Comparison of ENCODE assay signal across 4 cellular contexts in genomic region chr6:123587407-123587806, GRCh38. TPM values are rescaled to one million over a fixed set of nuclear protein-coding genes. Genes with fewer than 3 reads are reported as not detected.
"Had no signal": no experiment of that assay in that cellular context is flagged by ENCODE, and none has a peak within 500 bp of the region (broad histone marks: within the 10 kb centered on the region; RNA-seq: fewer than 3 reads in every experiment).

No MANE protein-coding gene starts in this region.

RNA-seq across cellular contexts. Expression of gene TRDN, which starts 49.3 kb away (rescaled TPM):
- total RNA-seq: HepG2, HFFc6, HT1080 had no signal
- polyA plus RNA-seq: HepG2, IgD-negative memory B cell had no signal
